In genomic region chr19:4638330-4638729, GRCh38 we compare ENCODE assay signal across 10 cellular contexts. TPM values are rescaled to one million over a fixed set of nuclear protein-coding genes. Genes with fewer than 3 reads are reported as not detected.
A peak's percentile ranks its signal among the peaks of the same experiment; 100 is the strongest.
DNase-seq lines count a peak whose midpoint lies in the region; ATAC-seq, FAIRE-seq and TF ChIP-seq lines count a peak whose summit lies in the region.
"Had no signal": no experiment of that assay in that cellular context is flagged by ENCODE, and none has a peak within 500 bp of the region (broad histone marks: within the 10 kb centered on the region; RNA-seq: fewer than 3 reads in every experiment).

No MANE protein-coding gene starts in this region.

- WGBS in lung, 2 donors, result 56 to 60% methylated on average over 11 of the region's 11 CpGs

- H4K20me1 ChIP-seq in astrocyte (ENCODE audit: insufficient read depth, low read length), result peaks cover 6% of the 10 kb centered on the region

- H2AFZ ChIP-seq in astrocyte (ENCODE audit: low read depth, low read length), result no peak overlapping the region

- H3K36me3 ChIP-seq in astrocyte (ENCODE audit: insufficient read depth, low read length), result no peaks in the 10 kb centered on the region
- peaks cover 0 to 3% of the 10 kb centered on the region in 2 donors for H3K36me3 ChIP-seq in lung (ENCODE audit: control insufficient read depth in 2 of 2, insufficient read depth in 2 of 2, low read length in 2 of 2)
- H3K36me3 ChIP-seq in uterus, result no peaks in the 10 kb centered on the region
- H3K36me3 ChIP-seq: colonic mucosa had no signal

- H3K79me2 ChIP-seq in astrocyte (ENCODE audit: insufficient read depth, low read length), result peaks cover 18% of the 10 kb centered on the region

- no peak for DNase-seq in activated naive CD4-positive, alpha-beta T cell treated with anti-CD3 and anti-CD28 coated beads for 36 hours
- no peak for DNase-seq in activated naive CD4-positive, alpha-beta T cell treated with Interleukin-2 at 50 U/mL for 16 hours
- DNase-seq in astrocyte (ENCODE audit: low read depth) (no peak), lung (ENCODE audit: low spot score) (no peak), uterus (peak in 1 of 2 donors; percentile 37), NCI-H1436 (lab: John Stamatoyannopoulos, UW) (no peak), NCI-H526 treated with DMSO at 0.1 percent for 48 hours (lab: John Stamatoyannopoulos, UW) (no peak)
- DNase-seq: colonic mucosa, NCI-H510A had no signal

- TF ChIP-seq CTCF in astrocyte (IDR thresholded peaks at IDR 0.05; ENCODE audit: insufficient read depth, low read depth, low read length) (no peak), lung (IDR thresholded peaks at IDR 0.05; ENCODE audit: control extremely low read depth, extremely low read depth) (no peak), uterus (IDR thresholded peaks at IDR 0.05) (no peak)

- no peak for TF ChIP-seq POLR2A in uterus (IDR thresholded peaks at IDR 0.05)

- peak overlapping the region; percentile 91 for H3K27ac Mint-ChIP-seq in activated naive CD4-positive, alpha-beta T cell treated with anti-CD3 and anti-CD28 coated beads for 36 hours
- H3K27ac Mint-ChIP-seq in astrocyte (ENCODE audit: unreplicated experiment), result no peak overlapping the region

- FAIRE-seq in astrocyte (lab: Jason Lieb, UNC), result no peak

- peaks cover 35% of the 10 kb centered on the region for H3K4me1 Mint-ChIP-seq in activated naive CD4-positive, alpha-beta T cell treated with anti-CD3 and anti-CD28 coated beads for 36 hours (ENCODE audit: low read depth)
- peaks cover 7% of the 10 kb centered on the region for H3K4me1 Mint-ChIP-seq in astrocyte (ENCODE audit: low read depth, unreplicated experiment)

- no peak overlapping the region for H3K4me2 ChIP-seq in astrocyte (ENCODE audit: low read length)

- ATAC-seq in lung (ENCODE audit: insufficient read depth, low FRiP score) (no peak), GM21360 (IDR thresholded peaks at IDR 0.05; ENCODE audit: unreplicated experiment) (no peak)

- no peaks in the 10 kb centered on the region for H3K27me3 ChIP-seq in astrocyte (ENCODE audit: insufficient read depth, low read length)
- H3K27me3 ChIP-seq in lung (ENCODE audit: control insufficient read depth, insufficient read depth), result no peaks in the 10 kb centered on the region
- H3K27me3 ChIP-seq in uterus, result no peaks in the 10 kb centered on the region
- H3K27me3 ChIP-seq: colonic mucosa had no signal

- H3K4me3 Mint-ChIP-seq in activated naive CD4-positive, alpha-beta T cell treated with anti-CD3 and anti-CD28 coated beads for 36 hours, result peak overlapping the region; percentile 21
- H3K4me3 Mint-ChIP-seq in astrocyte (ENCODE audit: unreplicated experiment), result no peak overlapping the region

- peak overlapping the region; percentile 67 for H3K9ac ChIP-seq in astrocyte (ENCODE audit: low read length)

- H3K27ac ChIP-seq in astrocyte (ENCODE audit: low read depth, low read length) (peak overlapping the region; percentile 68), lung (ENCODE audit: low read depth in 1 of 2, low read length in 1 of 2) (peak overlapping the region; percentile 52 to 77), uterus (peak overlapping the region; percentile 64 to 76)

- no peaks in the 10 kb centered on the region for H3K36me3 Mint-ChIP-seq in activated naive CD4-positive, alpha-beta T cell treated with anti-CD3 and anti-CD28 coated beads for 36 hours (ENCODE audit: low read depth)
- no peaks in the 10 kb centered on the region for H3K36me3 Mint-ChIP-seq in astrocyte (ENCODE audit: low read depth, unreplicated experiment)

- H3K9me3 ChIP-seq in astrocyte (ENCODE audit: insufficient read depth, low read depth, low read length), result no peaks in the 10 kb centered on the region
- H3K9me3 ChIP-seq in lung (ENCODE audit: control insufficient read depth in 2 of 2, insufficient read depth in 1 of 2, low read length in 1 of 2), result no peaks in the 10 kb centered on the region
- no peaks in the 10 kb centered on the region for H3K9me3 ChIP-seq in uterus
- H3K9me3 ChIP-seq: colonic mucosa had no signal

- intact Hi-C loops in activated naive CD4-positive, alpha-beta T cell treated with anti-CD3 and anti-CD28 coated beads for 36 hours (cut with micrococcal nuclease), result no loop called here
- intact Hi-C loops in uterus (cut with DNase I; ENCODE audit: low total_unique reads), result no loop called here

- no peaks in the 10 kb centered on the region for H3K27me3 Mint-ChIP-seq in activated naive CD4-positive, alpha-beta T cell treated with anti-CD3 and anti-CD28 coated beads for 36 hours (ENCODE audit: low read depth)
- H3K27me3 Mint-ChIP-seq in astrocyte (ENCODE audit: low read depth, unreplicated experiment), result peaks cover 3% of the 10 kb centered on the region

- CTCF ChIA-PET in activated naive CD4-positive, alpha-beta T cell treated with anti-CD3 and anti-CD28 coated beads for 36 hours (lab: Charles Lee), result interaction anchor here (2.1 to 3.4 kb wide), 3 partner anchors 63 to 113 kb away, joined by 9 to 70 read pairs (median 57); no protein-coding TSS in a partner anchor

- H3K4me3 ChIP-seq in astrocyte (ENCODE audit: insufficient read depth, low read depth, low read length) (no peak overlapping the region), lung (no peak overlapping the region), uterus (no peak overlapping the region)

- H3K9me3 Mint-ChIP-seq in activated naive CD4-positive, alpha-beta T cell treated with anti-CD3 and anti-CD28 coated beads for 36 hours, result no peaks in the 10 kb centered on the region
- peaks cover under 1% of the 10 kb centered on the region for H3K9me3 Mint-ChIP-seq in astrocyte (ENCODE audit: unreplicated experiment)

- peaks cover 36% of the 10 kb centered on the region for H3K4me1 ChIP-seq in astrocyte (ENCODE audit: insufficient read depth, low read length)
- H3K4me1 ChIP-seq in lung (ENCODE audit: control insufficient read depth in 2 of 2, insufficient read depth in 2 of 2, low read length in 2 of 2), result peaks cover 0 to 15% of the 10 kb centered on the region in 2 donors
- H3K4me1 ChIP-seq in uterus, result peaks cover 0 to 18% of the 10 kb centered on the region in 2 donors

RNA-seq across cellular contexts. Expression of gene TNFAIP8L1, which starts 1.0 kb away (rescaled TPM):
- total RNA-seq in activated naive CD4-positive, alpha-beta T cell treated with anti-CD3 and anti-CD28 coated beads for 36 hours, result 10 to 100 TPM; 19.9 to 20.4 TPM
- total RNA-seq in astrocyte (2.9 and 3.0 TPM in 2 replicates), lung (10 to 100 TPM; 18.5 to 22.0 TPM), uterus (10 to 100 TPM in 1 of 4 donors, 1 to 10 TPM in 2, under 1 TPM in 1; 0.77 to 20.6 (median 9.1) TPM)
- 10 to 100 TPM; 12.1 to 12.9 TPM for polyA plus RNA-seq in lung

RNA-seq across cellular contexts. Expression of gene MYDGF, which starts 31.8 kb away (rescaled TPM):
- 10 to 100 TPM; 43.5 to 45.5 TPM for total RNA-seq in activated naive CD4-positive, alpha-beta T cell treated with anti-CD3 and anti-CD28 coated beads for 36 hours
- 131 and 153 TPM in 2 replicates for total RNA-seq in astrocyte
- 100 to 1,000 TPM in 1 of 2 donors, 10 to 100 TPM in 1; 70.4 to 157 TPM for total RNA-seq in lung
- 100 to 1,000 TPM; 127 to 280 TPM for polyA plus RNA-seq in lung
- 10 to 100 TPM; 21.8 to 63.5 (median 44.4) TPM for total RNA-seq in uterus
